8 cellular contexts compared by ENCODE assay signal in genomic region chr5:157917909-157918809, GRCh38. TPM values are rescaled to one million over a fixed set of nuclear protein-coding genes. Genes with fewer than 3 reads are reported as not detected.
A peak's percentile ranks its signal among the peaks of the same experiment; 100 is the strongest.
DNase-seq lines count a peak whose midpoint lies in the region; ATAC-seq lines count a peak whose summit lies in the region.

No MANE protein-coding gene starts in this region.

- DNase-seq in COLO668 (lab: John Stamatoyannopoulos, UW; ENCODE audit: unreplicated experiment) (peak; percentile 49), M059J (ENCODE audit: low read depth) (peak; percentile 77), UCSD-AML1 (lab: John Stamatoyannopoulos, UW; ENCODE audit: unreplicated experiment) (peak; percentile 65), brain pericyte (ENCODE audit: low read depth, low spot score) (peak; percentile 10), kidney tubule cell (ENCODE audit: low spot score) (peak; percentile 83), NCI-H1105 (lab: John Stamatoyannopoulos, UW) (no peak)
- peak; percentile 41 to 69 (median 47) for DNase-seq in stimulated activated CD4-positive, alpha-beta T cell treated with anti-CD3 and anti-CD28 coated beads, TNF-alpha, amount 100 ng/mL, for 48 hours (ENCODE audit: low read depth in 3 of 3)

- ATAC-seq in GM21515 (IDR thresholded peaks at IDR 0.05; ENCODE audit: unreplicated experiment) = peak; percentile 71

RNA-seq across cellular contexts. Expression of gene CLINT1, which starts 59.2 kb away (rescaled TPM):
- 50.6 and 71.5 TPM in 2 replicates for total RNA-seq in M059J (2014; rRNA removed; shearing (Covaris generic))
